ENCODE assay signal across 26 cellular contexts in the genomic region with DNA sequence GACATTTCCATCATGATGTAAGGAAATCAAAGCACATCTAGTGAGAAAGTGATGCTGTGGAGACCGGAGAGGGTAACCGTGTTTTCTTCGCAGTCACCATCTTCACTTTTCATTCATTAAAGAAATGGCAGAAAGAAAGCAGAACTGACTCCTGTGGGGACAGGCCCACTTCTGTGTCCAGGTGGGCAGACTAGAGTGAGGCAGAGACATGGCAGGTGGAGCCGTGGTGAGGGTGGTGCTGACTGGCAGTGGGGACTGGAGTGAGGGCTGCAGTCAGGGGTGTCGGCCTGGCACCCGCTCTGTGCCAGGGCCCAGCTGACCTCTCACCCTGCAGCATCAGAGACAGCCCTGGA.
"Had no signal": no experiment of that assay in that cellular context is flagged by ENCODE, and none has a peak within 500 bp of the region (broad histone marks: within the 10 kb centered on the region; RNA-seq: fewer than 3 reads in every experiment).

No MANE protein-coding gene starts in this region.

- H3K27ac ChIP-seq: adrenal gland, body of pancreas, epithelial cell of prostate, esophagus squamous epithelium, gastroesophageal sphincter had no signal

- H3K9me3 ChIP-seq: adrenal gland, body of pancreas, esophagus squamous epithelium, gastroesophageal sphincter had no signal

- DNase-seq: activated CD4-positive, alpha-beta memory T cell treated with anti-CD3 and anti-CD28 coated beads, Interleukin-2, amount 10 ng/mL, durations not matched to agents 7 days and 5 days; activated CD4-positive, alpha-beta T cell treated with anti-CD3 and anti-CD28 coated beads for 36 hours; activated CD4-positive, alpha-beta T cell treated with anti-CD3 and anti-CD28 coated beads, Interleukin-2, amount 10 ng/mL, durations not matched to agents 24 days and 14 days; activated CD4-positive, CD25-positive, alpha-beta regulatory T cell; activated CD4-positive, CD25-positive, alpha-beta regulatory T cell treated with anti-CD3 and anti-CD28 coated beads, Interleukin-2, amount 50 U/mL, for 72 hours; activated CD8-positive, alpha-beta memory T cell treated with anti-CD3 and anti-CD28 coated beads, Interleukin-2, amount 50 U/mL, for 48 hours; activated effector memory CD4-positive, alpha-beta T cell treated with Interleukin-2 at 50 U/mL for 16 hours; activated naive CD4-positive, alpha-beta T cell treated with anti-CD3 and anti-CD28 coated beads, Interleukin-2, amount 10 ng/mL, durations not matched to agents 7 days and 5 days; activated naive CD8-positive, alpha-beta T cell treated with anti-CD3 and anti-CD28 coated beads for 36 hours; activated naive CD8-positive, alpha-beta T cell treated with anti-CD3 and anti-CD28 coated beads, Interleukin-2, amount 50 U/mL, for 24 hours; activated T-cell treated with anti-CD3 and anti-CD28 coated beads for 4 hours; activated T-cell treated with anti-CD3 and anti-CD28 coated beads, Interleukin-2, amount 50 U/mL, for 4 hours; amygdala; caudate nucleus; cortex of kidney; dermis blood vessel endothelial cell; effector CD4-positive, alpha-beta T cell; effector memory CD8-positive, alpha-beta T cell; esophagus squamous epithelium; foreskin melanocyte; T-helper 2 cell had no signal

- H3K4me3 Mint-ChIP-seq: activated CD4-positive, alpha-beta memory T cell treated with anti-CD3 and anti-CD28 coated beads, Interleukin-2, amount 10 ng/mL, durations not matched to agents 7 days and 5 days; activated CD4-positive, alpha-beta T cell treated with anti-CD3 and anti-CD28 coated beads for 36 hours; activated CD4-positive, alpha-beta T cell treated with anti-CD3 and anti-CD28 coated beads, Interleukin-2, amount 10 ng/mL, durations not matched to agents 24 days and 14 days; activated naive CD4-positive, alpha-beta T cell treated with anti-CD3 and anti-CD28 coated beads, Interleukin-2, amount 10 ng/mL, durations not matched to agents 7 days and 5 days; activated naive CD8-positive, alpha-beta T cell treated with anti-CD3 and anti-CD28 coated beads for 36 hours; activated naive CD8-positive, alpha-beta T cell treated with anti-CD3 and anti-CD28 coated beads, Interleukin-2, amount 50 U/mL, for 24 hours; activated T-cell treated with anti-CD3 and anti-CD28 coated beads, Interleukin-2, amount 50 U/mL, for 4 hours; activated T-helper 17 cell treated with anti-CD3 and anti-CD28 coated beads, Interleukin-2, amount 50 U/mL, for 72 hours; effector memory CD8-positive, alpha-beta T cell had no signal

- H3K36me3 Mint-ChIP-seq: activated naive CD4-positive, alpha-beta T cell treated with anti-CD3 and anti-CD28 coated beads, Interleukin-2, amount 10 ng/mL, durations not matched to agents 7 days and 5 days; activated naive CD8-positive, alpha-beta T cell treated with anti-CD3 and anti-CD28 coated beads for 36 hours had no signal

- H3K27me3 ChIP-seq: body of pancreas had no signal

- H3K4me3 ChIP-seq: adrenal gland, body of pancreas, esophagus squamous epithelium, gastroesophageal sphincter had no signal

- ATAC-seq: activated CD4-positive, alpha-beta T cell treated with anti-CD3 and anti-CD28 coated beads for 36 hours; activated naive CD8-positive, alpha-beta T cell treated with anti-CD3 and anti-CD28 coated beads, Interleukin-2, amount 50 U/mL, for 24 hours; activated T-cell treated with anti-CD3 and anti-CD28 coated beads, Interleukin-2, amount 50 U/mL, for 4 hours; activated T-helper 17 cell treated with anti-CD3 and anti-CD28 coated beads, Interleukin-2, amount 50 U/mL, for 72 hours; body of pancreas; effector memory CD8-positive, alpha-beta T cell; gastroesophageal sphincter had no signal

- H3K4me1 Mint-ChIP-seq: activated CD4-positive, alpha-beta T cell treated with anti-CD3 and anti-CD28 coated beads for 36 hours; activated naive CD8-positive, alpha-beta T cell treated with anti-CD3 and anti-CD28 coated beads, Interleukin-2, amount 50 U/mL, for 24 hours; activated T-helper 17 cell treated with anti-CD3 and anti-CD28 coated beads, Interleukin-2, amount 50 U/mL, for 72 hours had no signal

- H3K27ac Mint-ChIP-seq: activated CD4-positive, alpha-beta memory T cell treated with anti-CD3 and anti-CD28 coated beads, Interleukin-2, amount 10 ng/mL, durations not matched to agents 7 days and 5 days; activated CD4-positive, alpha-beta T cell treated with anti-CD3 and anti-CD28 coated beads for 36 hours; activated CD4-positive, alpha-beta T cell treated with anti-CD3 and anti-CD28 coated beads, Interleukin-2, amount 10 ng/mL, durations not matched to agents 24 days and 14 days; activated naive CD4-positive, alpha-beta T cell treated with anti-CD3 and anti-CD28 coated beads, Interleukin-2, amount 10 ng/mL, durations not matched to agents 7 days and 5 days; activated naive CD8-positive, alpha-beta T cell treated with anti-CD3 and anti-CD28 coated beads for 36 hours; activated naive CD8-positive, alpha-beta T cell treated with anti-CD3 and anti-CD28 coated beads, Interleukin-2, amount 50 U/mL, for 24 hours; activated T-helper 17 cell treated with anti-CD3 and anti-CD28 coated beads, Interleukin-2, amount 50 U/mL, for 72 hours; effector memory CD8-positive, alpha-beta T cell had no signal

- H3K9me3 Mint-ChIP-seq: activated CD4-positive, alpha-beta memory T cell treated with anti-CD3 and anti-CD28 coated beads, Interleukin-2, amount 10 ng/mL, durations not matched to agents 7 days and 5 days; activated CD4-positive, alpha-beta T cell treated with anti-CD3 and anti-CD28 coated beads, Interleukin-2, amount 10 ng/mL, durations not matched to agents 24 days and 14 days; activated naive CD4-positive, alpha-beta T cell treated with anti-CD3 and anti-CD28 coated beads, Interleukin-2, amount 10 ng/mL, durations not matched to agents 7 days and 5 days; activated naive CD8-positive, alpha-beta T cell treated with anti-CD3 and anti-CD28 coated beads for 36 hours; activated naive CD8-positive, alpha-beta T cell treated with anti-CD3 and anti-CD28 coated beads, Interleukin-2, amount 50 U/mL, for 24 hours; activated T-cell treated with anti-CD3 and anti-CD28 coated beads, Interleukin-2, amount 50 U/mL, for 4 hours; activated T-helper 17 cell treated with anti-CD3 and anti-CD28 coated beads, Interleukin-2, amount 50 U/mL, for 72 hours; effector memory CD8-positive, alpha-beta T cell had no signal

- H3K36me3 ChIP-seq: adrenal gland, esophagus squamous epithelium, gastroesophageal sphincter had no signal
